In genomic region chr10:69123747-69124557, GRCh38 we compare ENCODE assay signal across 1 cellular context.
TF ChIP-seq lines count a peak whose summit lies in the region.

TSS of gene VPS26A (plus strand) at chr10:69124178. CDS start at chr10:69124278, 100 bp downstream.

TF ChIP-seq in H1, 55 proteins besides CTCF, POLR2A, EP300 and RAD21 (continued from another document):
- TF ChIP-seq, protein P1, sequence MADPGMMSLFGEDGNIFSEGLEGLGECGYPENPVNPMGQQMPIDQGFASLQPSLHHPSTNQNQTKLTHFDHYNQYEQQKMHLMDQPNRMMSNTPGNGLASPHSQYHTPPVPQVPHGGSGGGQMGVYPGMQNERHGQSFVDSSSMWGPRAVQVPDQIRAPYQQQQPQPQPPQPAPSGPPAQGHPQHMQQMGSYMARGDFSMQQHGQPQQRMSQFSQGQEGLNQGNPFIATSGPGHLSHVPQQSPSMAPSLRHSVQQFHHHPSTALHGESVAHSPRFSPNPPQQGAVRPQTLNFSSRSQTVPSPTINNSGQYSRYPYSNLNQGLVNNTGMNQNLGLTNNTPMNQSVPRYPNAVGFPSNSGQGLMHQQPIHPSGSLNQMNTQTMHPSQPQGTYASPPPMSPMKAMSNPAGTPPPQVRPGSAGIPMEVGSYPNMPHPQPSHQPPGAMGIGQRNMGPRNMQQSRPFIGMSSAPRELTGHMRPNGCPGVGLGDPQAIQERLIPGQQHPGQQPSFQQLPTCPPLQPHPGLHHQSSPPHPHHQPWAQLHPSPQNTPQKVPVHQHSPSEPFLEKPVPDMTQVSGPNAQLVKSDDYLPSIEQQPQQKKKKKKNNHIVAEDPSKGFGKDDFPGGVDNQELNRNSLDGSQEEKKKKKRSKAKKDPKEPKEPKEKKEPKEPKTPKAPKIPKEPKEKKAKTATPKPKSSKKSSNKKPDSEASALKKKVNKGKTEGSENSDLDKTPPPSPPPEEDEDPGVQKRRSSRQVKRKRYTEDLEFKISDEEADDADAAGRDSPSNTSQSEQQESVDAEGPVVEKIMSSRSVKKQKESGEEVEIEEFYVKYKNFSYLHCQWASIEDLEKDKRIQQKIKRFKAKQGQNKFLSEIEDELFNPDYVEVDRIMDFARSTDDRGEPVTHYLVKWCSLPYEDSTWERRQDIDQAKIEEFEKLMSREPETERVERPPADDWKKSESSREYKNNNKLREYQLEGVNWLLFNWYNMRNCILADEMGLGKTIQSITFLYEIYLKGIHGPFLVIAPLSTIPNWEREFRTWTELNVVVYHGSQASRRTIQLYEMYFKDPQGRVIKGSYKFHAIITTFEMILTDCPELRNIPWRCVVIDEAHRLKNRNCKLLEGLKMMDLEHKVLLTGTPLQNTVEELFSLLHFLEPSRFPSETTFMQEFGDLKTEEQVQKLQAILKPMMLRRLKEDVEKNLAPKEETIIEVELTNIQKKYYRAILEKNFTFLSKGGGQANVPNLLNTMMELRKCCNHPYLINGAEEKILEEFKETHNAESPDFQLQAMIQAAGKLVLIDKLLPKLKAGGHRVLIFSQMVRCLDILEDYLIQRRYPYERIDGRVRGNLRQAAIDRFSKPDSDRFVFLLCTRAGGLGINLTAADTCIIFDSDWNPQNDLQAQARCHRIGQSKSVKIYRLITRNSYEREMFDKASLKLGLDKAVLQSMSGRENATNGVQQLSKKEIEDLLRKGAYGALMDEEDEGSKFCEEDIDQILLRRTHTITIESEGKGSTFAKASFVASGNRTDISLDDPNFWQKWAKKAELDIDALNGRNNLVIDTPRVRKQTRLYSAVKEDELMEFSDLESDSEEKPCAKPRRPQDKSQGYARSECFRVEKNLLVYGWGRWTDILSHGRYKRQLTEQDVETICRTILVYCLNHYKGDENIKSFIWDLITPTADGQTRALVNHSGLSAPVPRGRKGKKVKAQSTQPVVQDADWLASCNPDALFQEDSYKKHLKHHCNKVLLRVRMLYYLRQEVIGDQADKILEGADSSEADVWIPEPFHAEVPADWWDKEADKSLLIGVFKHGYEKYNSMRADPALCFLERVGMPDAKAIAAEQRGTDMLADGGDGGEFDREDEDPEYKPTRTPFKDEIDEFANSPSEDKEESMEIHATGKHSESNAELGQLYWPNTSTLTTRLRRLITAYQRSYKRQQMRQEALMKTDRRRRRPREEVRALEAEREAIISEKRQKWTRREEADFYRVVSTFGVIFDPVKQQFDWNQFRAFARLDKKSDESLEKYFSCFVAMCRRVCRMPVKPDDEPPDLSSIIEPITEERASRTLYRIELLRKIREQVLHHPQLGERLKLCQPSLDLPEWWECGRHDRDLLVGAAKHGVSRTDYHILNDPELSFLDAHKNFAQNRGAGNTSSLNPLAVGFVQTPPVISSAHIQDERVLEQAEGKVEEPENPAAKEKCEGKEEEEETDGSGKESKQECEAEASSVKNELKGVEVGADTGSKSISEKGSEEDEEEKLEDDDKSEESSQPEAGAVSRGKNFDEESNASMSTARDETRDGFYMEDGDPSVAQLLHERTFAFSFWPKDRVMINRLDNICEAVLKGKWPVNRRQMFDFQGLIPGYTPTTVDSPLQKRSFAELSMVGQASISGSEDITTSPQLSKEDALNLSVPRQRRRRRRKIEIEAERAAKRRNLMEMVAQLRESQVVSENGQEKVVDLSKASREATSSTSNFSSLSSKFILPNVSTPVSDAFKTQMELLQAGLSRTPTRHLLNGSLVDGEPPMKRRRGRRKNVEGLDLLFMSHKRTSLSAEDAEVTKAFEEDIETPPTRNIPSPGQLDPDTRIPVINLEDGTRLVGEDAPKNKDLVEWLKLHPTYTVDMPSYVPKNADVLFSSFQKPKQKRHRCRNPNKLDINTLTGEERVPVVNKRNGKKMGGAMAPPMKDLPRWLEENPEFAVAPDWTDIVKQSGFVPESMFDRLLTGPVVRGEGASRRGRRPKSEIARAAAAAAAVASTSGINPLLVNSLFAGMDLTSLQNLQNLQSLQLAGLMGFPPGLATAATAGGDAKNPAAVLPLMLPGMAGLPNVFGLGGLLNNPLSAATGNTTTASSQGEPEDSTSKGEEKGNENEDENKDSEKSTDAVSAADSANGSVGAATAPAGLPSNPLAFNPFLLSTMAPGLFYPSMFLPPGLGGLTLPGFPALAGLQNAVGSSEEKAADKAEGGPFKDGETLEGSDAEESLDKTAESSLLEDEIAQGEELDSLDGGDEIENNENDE (IDR thresholded peaks at IDR 0.05; ENCODE audit: insufficient replicate concordance, low read length): no peak
- TF ChIP-seq PHF8 (conservative IDR thresholded peaks at IDR 0.05; ENCODE audit: low read depth, low read length) (peak; percentile 84), ASH2L (IDR thresholded peaks at IDR 0.05; ENCODE audit: low read length) (peak; percentile 82), HDAC6 (IDR thresholded peaks at IDR 0.05; ENCODE audit: low read depth, low read length) (no peak), YY1 (IDR thresholded peaks at IDR 0.05; ENCODE audit: low read depth, low read length) (peak; percentile 49; the same call in 1 of the 2 replicates), POLR2AphosphoS5 (IDR thresholded peaks at IDR 0.05; ENCODE audit: low read depth, low read length) (peak; percentile 61), TAF7 (optimal IDR thresholded peaks at IDR 0.05; ENCODE audit: borderline replicate concordance, low read depth, low read length) (peak; percentile 65), RBBP5 (IDR thresholded peaks at IDR 0.05; ENCODE audit: borderline replicate concordance, low read depth, low read length) (peak; percentile 97), CREB1 (IDR thresholded peaks at IDR 0.05) (peak; percentile 49; the same call in 1 of the 2 replicates), RXRA (IDR thresholded peaks at IDR 0.05; ENCODE audit: insufficient read depth, low read depth, low read length) (no peak), SIN3A (conservative IDR thresholded peaks at IDR 0.05 in 1 of 2, IDR thresholded peaks at IDR 0.05 in 1 of 2; ENCODE audit: low read depth in 1 of 2, low read length in 2 of 2) (peak; percentile 81 to 92; a peak in 3 of 4 replicates), RNF2 (IDR thresholded peaks at IDR 0.05; ENCODE audit: borderline replicate concordance, low read depth, low read length, missing control alignments, poor library complexity, severe bottlenecking) (no peak), CHD1 (IDR thresholded peaks at IDR 0.05; ENCODE audit: low read depth, low read length) (no peak), KDM4A (IDR thresholded peaks at IDR 0.05; ENCODE audit: low read depth, low read length, severe bottlenecking) (peak; percentile 55), TAF1 (IDR thresholded peaks at IDR 0.05; ENCODE audit: low read depth, low read length) (peak; percentile 85), CBX8 (IDR thresholded peaks at IDR 0.05; ENCODE audit: borderline replicate concordance, low read depth, low read length) (no peak), E2F6 (IDR thresholded peaks at IDR 0.05) (no peak; the same call in none of the 2 replicates), CBX5 (IDR thresholded peaks at IDR 0.05; ENCODE audit: low read depth, low read length) (no peak), ZNF274 (IDR thresholded peaks at IDR 0.05; ENCODE audit: borderline replicate concordance, extremely low read depth, low read length) (no peak), KDM1A (IDR thresholded peaks at IDR 0.05; ENCODE audit: borderline replicate concordance, low read length) (no peak), BCL11A (IDR thresholded peaks at IDR 0.05; ENCODE audit: low read depth in 2 of 2, low read length in 2 of 2) (no peak), HDAC2 (IDR thresholded peaks at IDR 0.05; ENCODE audit: borderline replicate concordance in 1 of 2, low read depth in 2 of 2, low read length in 2 of 2) (no peak), CEBPB (IDR thresholded peaks at IDR 0.05; ENCODE audit: low read depth, low read length) (no peak), GABPA (IDR thresholded peaks at IDR 0.05; ENCODE audit: borderline replicate concordance, insufficient read depth, low read length) (no peak), EGR1 (IDR thresholded peaks at IDR 0.05; ENCODE audit: borderline replicate concordance, low read depth, low read length) (peak; percentile 99), JUN (IDR thresholded peaks at IDR 0.05; ENCODE audit: low read depth, low read length) (no peak), MAX (IDR thresholded peaks at IDR 0.05) (peak; percentile 76), FOSL1 (IDR thresholded peaks at IDR 0.05; ENCODE audit: insufficient read depth, low read depth, low read length) (no peak), NANOG (IDR thresholded peaks at IDR 0.05; ENCODE audit: insufficient read depth, low read depth, low read length, poor library complexity, severe bottlenecking) (peak; percentile 25), RFX5 (IDR thresholded peaks at IDR 0.05; ENCODE audit: borderline replicate concordance, low read depth, low read length) (no peak), TBP (IDR thresholded peaks at IDR 0.05; ENCODE audit: low read depth, low read length) (peak; percentile 69), SP1 (IDR thresholded peaks at IDR 0.05; ENCODE audit: low read depth, low read length) (0 out of 2 replicates have a peak, but pooled peaks have one; percentile 48), BRCA1 (IDR thresholded peaks at IDR 0.05; ENCODE audit: low read depth, low read length) (no peak), JUND (IDR thresholded peaks at IDR 0.05; ENCODE audit: low read length) (no peak), CHD2 (IDR thresholded peaks at IDR 0.05; ENCODE audit: low read length) (no peak), SP4 (IDR thresholded peaks at IDR 0.05; ENCODE audit: low read length) (0 out of 2 replicates have a peak, but pooled peaks have one; percentile 60), SP2 (IDR thresholded peaks at IDR 0.05; ENCODE audit: low read length) (no peak), NRF1 (IDR thresholded peaks at IDR 0.05; ENCODE audit: low read depth, low read length) (no peak), KDM5A (IDR thresholded peaks at IDR 0.05; ENCODE audit: low read length) (no peak), SUZ12 (IDR thresholded peaks at IDR 0.05; ENCODE audit: low read length) (no peak; the same call in 1 of the 2 replicates), GTF2F1 (IDR thresholded peaks at IDR 0.05; ENCODE audit: borderline replicate concordance, low read depth, low read length) (peak; percentile 81; the same call in 1 of the 2 replicates), CTBP2 (IDR thresholded peaks at IDR 0.05; ENCODE audit: borderline replicate concordance, insufficient read depth, insufficient read length, low read length) (peak; percentile 42), BACH1 (IDR thresholded peaks at IDR 0.05; ENCODE audit: low read length) (no peak), SRF (IDR thresholded peaks at IDR 0.05; ENCODE audit: low read depth, low read length) (no peak), SIX5 (IDR thresholded peaks at IDR 0.05; ENCODE audit: low read depth, low read length) (no peak), POU5F1 (IDR thresholded peaks at IDR 0.05; ENCODE audit: low read depth, low read length) (no peak), MAFK (IDR thresholded peaks at IDR 0.05; ENCODE audit: low read depth, low read length) (no peak), TCF12 (IDR thresholded peaks at IDR 0.05; ENCODE audit: low read depth, low read length) (no peak), EZH2 (IDR thresholded peaks at IDR 0.05; ENCODE audit: low read depth, low read length, severe bottlenecking) (no peak)
- TF ChIP-seq, protein P2, sequence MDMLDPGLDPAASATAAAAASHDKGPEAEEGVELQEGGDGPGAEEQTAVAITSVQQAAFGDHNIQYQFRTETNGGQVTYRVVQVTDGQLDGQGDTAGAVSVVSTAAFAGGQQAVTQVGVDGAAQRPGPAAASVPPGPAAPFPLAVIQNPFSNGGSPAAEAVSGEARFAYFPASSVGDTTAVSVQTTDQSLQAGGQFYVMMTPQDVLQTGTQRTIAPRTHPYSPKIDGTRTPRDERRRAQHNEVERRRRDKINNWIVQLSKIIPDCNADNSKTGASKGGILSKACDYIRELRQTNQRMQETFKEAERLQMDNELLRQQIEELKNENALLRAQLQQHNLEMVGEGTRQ (IDR thresholded peaks at IDR 0.05; ENCODE audit: low read length): peak; percentile 99
- TF ChIP-seq, protein P3, sequence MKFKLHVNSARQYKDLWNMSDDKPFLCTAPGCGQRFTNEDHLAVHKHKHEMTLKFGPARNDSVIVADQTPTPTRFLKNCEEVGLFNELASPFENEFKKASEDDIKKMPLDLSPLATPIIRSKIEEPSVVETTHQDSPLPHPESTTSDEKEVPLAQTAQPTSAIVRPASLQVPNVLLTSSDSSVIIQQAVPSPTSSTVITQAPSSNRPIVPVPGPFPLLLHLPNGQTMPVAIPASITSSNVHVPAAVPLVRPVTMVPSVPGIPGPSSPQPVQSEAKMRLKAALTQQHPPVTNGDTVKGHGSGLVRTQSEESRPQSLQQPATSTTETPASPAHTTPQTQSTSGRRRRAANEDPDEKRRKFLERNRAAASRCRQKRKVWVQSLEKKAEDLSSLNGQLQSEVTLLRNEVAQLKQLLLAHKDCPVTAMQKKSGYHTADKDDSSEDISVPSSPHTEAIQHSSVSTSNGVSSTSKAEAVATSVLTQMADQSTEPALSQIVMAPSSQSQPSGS (IDR thresholded peaks at IDR 0.05; ENCODE audit: low read length): no peak
- TF ChIP-seq, protein P4, sequence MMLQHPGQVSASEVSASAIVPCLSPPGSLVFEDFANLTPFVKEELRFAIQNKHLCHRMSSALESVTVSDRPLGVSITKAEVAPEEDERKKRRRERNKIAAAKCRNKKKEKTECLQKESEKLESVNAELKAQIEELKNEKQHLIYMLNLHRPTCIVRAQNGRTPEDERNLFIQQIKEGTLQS (IDR thresholded peaks at IDR 0.05; ENCODE audit: insufficient read depth, low read depth, low read length): peak; percentile 97
